In the genomic region with DNA sequence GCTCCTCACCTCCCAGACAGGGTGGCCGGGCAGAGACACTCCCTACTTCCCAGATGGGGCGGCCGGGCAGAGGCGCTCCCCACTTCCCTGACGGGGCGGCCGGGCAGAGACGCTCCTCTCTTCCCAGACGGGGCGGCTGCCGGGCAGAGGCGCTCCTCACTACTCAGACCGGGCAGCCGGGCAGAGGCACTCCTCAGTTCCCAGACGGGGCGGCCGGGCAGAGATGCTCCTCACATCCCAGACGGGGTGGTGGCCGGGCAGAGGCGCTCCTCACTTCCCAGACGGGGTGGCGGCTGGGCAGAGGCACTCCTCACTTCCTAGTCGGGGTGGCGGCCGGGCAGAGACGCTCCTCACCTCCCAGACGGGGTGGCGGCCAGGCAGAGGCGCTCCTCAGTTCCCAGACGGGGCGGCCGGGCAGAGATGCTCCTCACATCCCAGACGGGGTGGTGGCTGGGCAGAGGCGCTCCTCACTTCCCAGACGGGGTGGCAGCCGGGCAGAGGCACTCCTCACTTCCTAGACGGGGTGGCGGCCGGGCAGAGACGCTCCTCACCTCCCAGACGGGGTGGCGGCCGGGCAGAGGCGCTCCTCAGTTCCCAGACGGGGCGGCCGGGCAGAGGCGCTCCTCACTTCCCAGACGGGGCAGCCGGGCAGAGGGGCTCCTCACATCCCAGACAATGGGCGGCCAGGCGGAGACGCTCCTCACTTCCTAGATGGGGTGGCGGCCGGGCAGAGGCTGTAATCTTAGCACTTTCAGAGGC, we compare ENCODE assay signal across 2 cellular contexts. TPM values are rescaled to one million over a fixed set of nuclear protein-coding genes. Genes with fewer than 3 reads are reported as not detected.
"Had no signal": no experiment of that assay in that cellular context is flagged by ENCODE, and none has a peak within 500 bp of the region (broad histone marks: within the 10 kb centered on the region; RNA-seq: fewer than 3 reads in every experiment).

No MANE protein-coding gene starts in this region.

RNA-seq across cellular contexts. Expression of a gene that starts 59.6 kb away (rescaled TPM):
- total RNA-seq: ascending aorta, body of pancreas had no signal
